In genomic region chr2:225244933-225245332, GRCh38 we compare ENCODE assay signal across 24 cellular contexts.
"Had no signal": no experiment of that assay in that cellular context is flagged by ENCODE, and none has a peak within 500 bp of the region (broad histone marks: within the 10 kb centered on the region; RNA-seq: fewer than 3 reads in every experiment).

No MANE protein-coding gene starts in this region.

- H3K27me3 ChIP-seq: MG63 had no signal

- H3K4me3 ChIP-seq: MG63 had no signal

- H3K9ac ChIP-seq: SK-N-SH had no signal

- H3K9me3 ChIP-seq: MG63, SK-N-SH had no signal

- ATAC-seq: Panc1, PC-3, T-cell had no signal

- H3K27ac ChIP-seq: RWPE1 had no signal

- H3K36me3 ChIP-seq: MG63 had no signal

- H3K4me2 ChIP-seq: SK-N-SH had no signal

- DNase-seq: Karpas-422, KG1, MG63, NCI-H1092, NCI-H1105 treated with DMSO at 0.1 percent for 48 hours, NCI-H1417 treated with DMSO at 0.1 percent for 48 hours, NCI-H146, NCI-H1694 treated with DMSO at 0.1 percent for 48 hours, NCI-H1930, NCI-H2081, NCI-H2107, NCI-H226, NCI-H446, NCI-H510A, NCI-H524 treated with DMSO at 0.1 percent for 48 hours, NCI-H69, NCI-H774, PC-3, SHP77, SK-N-SH, SW 1271, T-cell had no signal
